15 cellular contexts compared by ENCODE assay signal in genomic region chr17:76940738-76941350, GRCh38.
DNase-seq lines count a peak whose midpoint lies in the region; ATAC-seq, FAIRE-seq and TF ChIP-seq lines count a peak whose summit lies in the region.
"Had no signal": no experiment of that assay in that cellular context is flagged by ENCODE, and none has a peak within 500 bp of the region (broad histone marks: within the 10 kb centered on the region; RNA-seq: fewer than 3 reads in every experiment).

No MANE protein-coding gene starts in this region.

- no peak overlapping the region for H2AFZ ChIP-seq in HepG2 (ENCODE audit: low read length)

- ATAC-seq in HepG2 (peak; percentile 62), right lobe of liver (no peak), GM21367 (IDR thresholded peaks at IDR 0.05; ENCODE audit: unreplicated experiment) (no peak)
- ATAC-seq: sciatic nerve had no signal

- H3K4me3 ChIP-seq in HepG2 (replicated peaks in 1 of 3; ENCODE audit: insufficient read depth in 1 of 3, low read depth in 2 of 3, low read length in 3 of 3): no peak overlapping the region
- no peak overlapping the region for H3K4me3 ChIP-seq in right lobe of liver
- H3K4me3 ChIP-seq in cardiac fibroblast (replicated peaks in 1 of 2; ENCODE audit: low read depth in 2 of 2, low read length in 2 of 2): no peak overlapping the region
- H3K4me3 ChIP-seq: upper lobe of left lung had no signal

- H3K4me3 Mint-ChIP-seq in type B pancreatic cell: no peak overlapping the region

- H3K4me1 ChIP-seq in HepG2 (ENCODE audit: insufficient read depth, low read length) (peaks cover 9% of the 10 kb centered on the region), right lobe of liver (no peaks in the 10 kb centered on the region)
- H3K4me1 ChIP-seq: upper lobe of left lung had no signal

- 59% methylated on average over 10 of the region's 13 CpGs for WGBS in HepG2 (ENCODE audit: low lambda C conversion rate)
- WGBS in right lobe of liver (ENCODE audit: insufficient coverage, low coverage, low lambda C conversion rate, missing lambda C conversion rate): 86% methylated on average over 9 of the region's 13 CpGs

- CTCF ChIA-PET in HepG2 (lab: Yijun Ruan, JAX; ENCODE audit: low intra/inter-chr PET ratio, low total read pairs): no interaction called here

- H3K36me3 Mint-ChIP-seq in type B pancreatic cell: peaks cover 4% of the 10 kb centered on the region

- DNase-seq in HepG2 (ENCODE audit: low spot score) (peak; percentile 23), right lobe of liver (no peak), NCI-H1694 (lab: John Stamatoyannopoulos, UW) (peak; percentile 29), cardiac fibroblast (ENCODE audit: low read depth in 2 of 2) (no peak), type B pancreatic cell (ENCODE audit: extremely low spot score, unreplicated experiment) (no peak), HuH-7.5 (ENCODE audit: low spot score) (no peak)
- DNase-seq in central memory CD4-positive, alpha-beta T cell: no peak
- DNase-seq: C1 segment of cervical spinal cord; caudate nucleus; islet precursor cell; NCI-H1417; NK-92 treated with Interleukin-12 subunit alpha and Interleukin-12 subunit beta, amount 100 ng/mL, for 24 hours had no signal

- no peaks in the 10 kb centered on the region; a peak in 1 of 5 replicates for H3K36me3 ChIP-seq in HepG2 (replicated peaks in 1 of 2; ENCODE audit: control insufficient read depth in 1 of 2, insufficient read depth in 2 of 2, low read length in 2 of 2)
- H3K36me3 ChIP-seq in right lobe of liver: no peaks in the 10 kb centered on the region
- H3K36me3 ChIP-seq: upper lobe of left lung had no signal

- H3K27ac Mint-ChIP-seq in type B pancreatic cell: no peak overlapping the region

- no peak overlapping the region for H3K9ac ChIP-seq in HepG2 (ENCODE audit: insufficient read depth, low read depth, low read length)

- no peak for TF ChIP-seq POLR2A in HepG2 (IDR thresholded peaks at IDR 0.05; ENCODE audit: insufficient read depth in 1 of 2, low read depth in 2 of 2, low read length in 2 of 2)
- TF ChIP-seq POLR2A in right lobe of liver (IDR thresholded peaks at IDR 0.05): no peak

- in situ Hi-C loops in HepG2 (cut with HindIII; ENCODE audit: extremely low pct_ligation_motif_present, low pct_unique_long_range_greater_than_20kb): no loop called here

- no peaks in the 10 kb centered on the region for H3K79me2 ChIP-seq in HepG2 (ENCODE audit: insufficient read depth, low read length)

- peak; percentile 36 for TF ChIP-seq CTCF in HepG2 (CRISPR knock-in tag; IDR thresholded peaks at IDR 0.05)
- no peak for TF ChIP-seq CTCF in right lobe of liver (IDR thresholded peaks at IDR 0.05)
- peak; percentile 10 for TF ChIP-seq CTCF in cardiac fibroblast (IDR thresholded peaks at IDR 0.05; ENCODE audit: low read depth, low read length)
- peak; percentile 37 for TF ChIP-seq CTCF in type B pancreatic cell (conservative IDR thresholded peaks at IDR 0.05)

- no peaks in the 10 kb centered on the region for H3K9me3 Mint-ChIP-seq in type B pancreatic cell

- H3K9me3 ChIP-seq in HepG2 (ENCODE audit: low read length) (no peaks in the 10 kb centered on the region), right lobe of liver (no peaks in the 10 kb centered on the region)
- H3K9me3 ChIP-seq: upper lobe of left lung had no signal

- no peak for TF ChIP-seq EP300 in HepG2 (IDR thresholded peaks at IDR 0.05; ENCODE audit: low read depth in 2 of 2, low read length in 2 of 2)
- no peak for TF ChIP-seq EP300 in HepG2 (CRISPR knock-in tag; IDR thresholded peaks at IDR 0.05; ENCODE audit: borderline replicate concordance)

- peaks cover 7% of the 10 kb centered on the region for H3K4me1 Mint-ChIP-seq in type B pancreatic cell (ENCODE audit: unreplicated experiment)

- BruUV-seq in HepG2 (replicated peaks; lab: Mats Ljungman, UMichigan): no TSS peak

- intact Hi-C loops in HepG2 (cut with micrococcal nuclease; ENCODE audit: unreplicated experiment): loop anchor here (1.0 kb wide), 1 partner anchor 73 kb away; the partner anchor contains the start of gene MGAT5B
- intact Hi-C loops in right lobe of liver (cut with DNase I): no loop called here

- H3K27ac ChIP-seq in HepG2 (ENCODE audit: extremely low read length, insufficient read depth, low read length) (no peak overlapping the region), right lobe of liver (no peak overlapping the region)
- H3K27ac ChIP-seq: upper lobe of left lung had no signal

- TF ChIP-seq RAD21 in HepG2 (CRISPR knock-in tag; IDR thresholded peaks at IDR 0.05): no peak

- H3K27me3 Mint-ChIP-seq in type B pancreatic cell: peaks cover 16% of the 10 kb centered on the region

- POLR2A ChIA-PET in HepG2 (lab: Yijun Ruan, JAX): no interaction called here

- no peak overlapping the region for H3K4me2 ChIP-seq in HepG2 (ENCODE audit: low read depth, low read length)

- peaks cover 4% of the 10 kb centered on the region; the same call in 1 of the 2 replicates for H4K20me1 ChIP-seq in HepG2 (ENCODE audit: insufficient read depth, low read length)

- no peak for FAIRE-seq in HepG2 (lab: Jason Lieb, UNC)

- H3K27me3 ChIP-seq in HepG2 (ENCODE audit: control insufficient read depth in 1 of 2, insufficient read depth in 2 of 2, low read length in 2 of 2): peaks cover 10 to 43% of the 10 kb centered on the region in 2 experiments
- H3K27me3 ChIP-seq in right lobe of liver: no peaks in the 10 kb centered on the region
- H3K27me3 ChIP-seq: upper lobe of left lung had no signal

TF ChIP-seq in HepG2, 621 proteins besides CTCF, POLR2A, EP300 and RAD21:
- TF ChIP-seq STAG1 (CRISPR knock-in tag; IDR thresholded peaks at IDR 0.05) (peak; percentile 32), ZFP36 (IDR thresholded peaks at IDR 0.05; ENCODE audit: borderline replicate concordance, low read depth, low read length, partially characterized antibody) (no peak), SMC3 (IDR thresholded peaks at IDR 0.05; ENCODE audit: low read length) (0 out of 2 replicates have a peak, but pooled peaks have one; percentile 3), IKZF4 (CRISPR knock-in tag; IDR thresholded peaks at IDR 0.05; ENCODE audit: borderline replicate concordance, low read depth, not compliant biosample characterization) (no peak), MXI1 (IDR thresholded peaks at IDR 0.05; ENCODE audit: borderline replicate concordance, low read depth, low read length) (no peak), ZFY (CRISPR knock-in tag; IDR thresholded peaks at IDR 0.05) (no peak), ZNF207 (IDR thresholded peaks at IDR 0.05; ENCODE audit: borderline replicate concordance) (no peak), ZNF562 (CRISPR knock-in tag; IDR thresholded peaks at IDR 0.05; ENCODE audit: borderline replicate concordance) (no peak)

Comparison
In these comparisons a context has a peak if more than half of its experiments do, and no peak if none do; other contexts are left out.
1. DNase-seq: peak in HepG2 (single experiment) and NCI-H1694 (single experiment); none in right lobe of liver (0 of 3), cardiac fibroblast (0 of 2), type B pancreatic cell (single experiment), central memory CD4-positive, alpha-beta T cell (single experiment) and HuH-7.5 (single experiment).
2. CTCF ChIP-seq: peak in HepG2 (single experiment), cardiac fibroblast (single experiment) and type B pancreatic cell (single experiment); none in right lobe of liver (0 of 4).